32 cellular contexts compared by ENCODE assay signal in genomic region chr4:165805406-165805805, GRCh38.
"Had no signal": no experiment of that assay in that cellular context is flagged by ENCODE, and none has a peak within 500 bp of the region (broad histone marks: within the 10 kb centered on the region; RNA-seq: fewer than 3 reads in every experiment).

No MANE protein-coding gene starts in this region.

- H3K27me3 ChIP-seq: adrenal gland, body of pancreas, colonic mucosa, esophagus muscularis mucosa, foreskin keratinocyte, gastroesophageal sphincter, heart right ventricle had no signal

- H3K4me1 Mint-ChIP-seq: activated CD4-positive, alpha-beta T cell treated with anti-CD3 and anti-CD28 coated beads for 36 hours; activated CD4-positive, alpha-beta T cell treated with anti-CD3 and anti-CD28 coated beads, Interleukin-2, amount 10 ng/mL, durations not matched to agents 24 days and 14 days; activated CD8-positive, alpha-beta memory T cell treated with anti-CD3 and anti-CD28 coated beads, Interleukin-2, amount 10 ng/mL, durations not matched to agents 7 days and 5 days; activated naive CD4-positive, alpha-beta T cell treated with anti-CD3 and anti-CD28 coated beads, Interleukin-2, amount 50 U/mL, for 24 hours; activated naive CD8-positive, alpha-beta T cell treated with anti-CD3 and anti-CD28 coated beads for 36 hours; activated naive CD8-positive, alpha-beta T cell treated with anti-CD3 and anti-CD28 coated beads, Interleukin-2, amount 50 U/mL, for 24 hours; endodermal cell had no signal

- H3K9me3 Mint-ChIP-seq: activated CD4-positive, alpha-beta memory T cell treated with anti-CD3 and anti-CD28 coated beads for 36 hours; activated CD4-positive, alpha-beta T cell treated with anti-CD3 and anti-CD28 coated beads, Interleukin-2, amount 10 ng/mL, durations not matched to agents 24 days and 14 days; activated naive CD4-positive, alpha-beta T cell treated with anti-CD3 and anti-CD28 coated beads for 36 hours; activated naive CD8-positive, alpha-beta T cell treated with anti-CD3 and anti-CD28 coated beads for 36 hours; activated T-helper 1 cell treated with anti-CD3 and anti-CD28 coated beads, Interleukin-12 subunit alpha, Interleukin-12 subunit beta, Interleukin-2, Interleukin-4 antibody, amounts not matched to agents 30 ng/mL and 10 ng/mL and 1 ng/mL, durations not matched to agents 14 hours and 24 hours and 36 hours; activated T-helper 2 cell treated with anti-CD3 and anti-CD28 coated beads, Interferon-gamma antibody, Interleukin-2, Interleukin-4, amounts not matched to agents 10 μg/mL and 5 μg/mL and 100 μg/mL, durations not matched to agents 14 hours and 24 hours and 36 hours; endodermal cell had no signal

- H3K27ac ChIP-seq: adrenal gland, body of pancreas, colonic mucosa, esophagus muscularis mucosa, foreskin keratinocyte, gastroesophageal sphincter, heart right ventricle had no signal

- H3K4me3 Mint-ChIP-seq: activated CD4-positive, alpha-beta memory T cell treated with anti-CD3 and anti-CD28 coated beads for 36 hours; activated CD4-positive, alpha-beta T cell treated with anti-CD3 and anti-CD28 coated beads for 36 hours; activated CD4-positive, alpha-beta T cell treated with anti-CD3 and anti-CD28 coated beads, Interleukin-2, amount 10 ng/mL, durations not matched to agents 24 days and 14 days; activated CD8-positive, alpha-beta memory T cell treated with anti-CD3 and anti-CD28 coated beads, Interleukin-2, amount 10 ng/mL, durations not matched to agents 7 days and 5 days; activated CD8-positive, alpha-beta T cell treated with anti-CD3 and anti-CD28 coated beads, Interleukin-2, amount 10 ng/mL, durations not matched to agents 7 days and 5 days; activated naive CD4-positive, alpha-beta T cell treated with anti-CD3 and anti-CD28 coated beads for 36 hours; activated naive CD4-positive, alpha-beta T cell treated with anti-CD3 and anti-CD28 coated beads, Interleukin-2, amount 50 U/mL, for 24 hours; activated naive CD8-positive, alpha-beta T cell treated with anti-CD3 and anti-CD28 coated beads for 36 hours; activated naive CD8-positive, alpha-beta T cell treated with anti-CD3 and anti-CD28 coated beads, Interleukin-2, amount 50 U/mL, for 24 hours; activated T-helper 1 cell treated with anti-CD3 and anti-CD28 coated beads, Interleukin-12 subunit alpha, Interleukin-12 subunit beta, Interleukin-2, Interleukin-4 antibody, amounts not matched to agents 30 ng/mL and 10 ng/mL and 1 ng/mL, durations not matched to agents 14 hours and 24 hours and 36 hours; endodermal cell had no signal

- H3K27me3 Mint-ChIP-seq: activated CD4-positive, alpha-beta memory T cell treated with anti-CD3 and anti-CD28 coated beads for 36 hours; activated CD4-positive, alpha-beta T cell treated with anti-CD3 and anti-CD28 coated beads for 36 hours; activated CD4-positive, alpha-beta T cell treated with anti-CD3 and anti-CD28 coated beads, Interleukin-2, amount 10 ng/mL, durations not matched to agents 24 days and 14 days; activated CD8-positive, alpha-beta memory T cell treated with anti-CD3 and anti-CD28 coated beads, Interleukin-2, amount 10 ng/mL, durations not matched to agents 7 days and 5 days; activated naive CD4-positive, alpha-beta T cell treated with anti-CD3 and anti-CD28 coated beads, Interleukin-2, amount 50 U/mL, for 24 hours; activated naive CD8-positive, alpha-beta T cell treated with anti-CD3 and anti-CD28 coated beads for 36 hours; activated naive CD8-positive, alpha-beta T cell treated with anti-CD3 and anti-CD28 coated beads, Interleukin-2, amount 50 U/mL, for 24 hours had no signal

- H3K9me3 ChIP-seq: adrenal gland, body of pancreas, colonic mucosa, esophagus muscularis mucosa, gastroesophageal sphincter, heart right ventricle had no signal

- H3K36me3 ChIP-seq: adrenal gland, colonic mucosa, esophagus muscularis mucosa, gastroesophageal sphincter, heart right ventricle had no signal

- DNase-seq: activated CD4-positive, alpha-beta memory T cell treated with anti-CD3 and anti-CD28 coated beads for 36 hours; activated CD4-positive, alpha-beta T cell treated with anti-CD3 and anti-CD28 coated beads for 36 hours; activated CD4-positive, alpha-beta T cell treated with anti-CD3 and anti-CD28 coated beads, Interleukin-2, amount 10 ng/mL, durations not matched to agents 24 days and 14 days; activated CD4-positive, CD25-positive, alpha-beta regulatory T cell; activated CD4-positive, CD25-positive, alpha-beta regulatory T cell treated with anti-CD3 and anti-CD28 coated beads, Interleukin-2, amount 50 U/mL, for 72 hours; activated CD8-positive, alpha-beta memory T cell treated with anti-CD3 and anti-CD28 coated beads, Interleukin-2, amount 10 ng/mL, durations not matched to agents 7 days and 5 days; activated CD8-positive, alpha-beta memory T cell treated with anti-CD3 and anti-CD28 coated beads, Interleukin-2, amount 50 U/mL, for 4 hours; activated CD8-positive, alpha-beta T cell treated with anti-CD3 and anti-CD28 coated beads, Interleukin-2, amount 10 ng/mL, durations not matched to agents 7 days and 5 days; activated effector memory CD4-positive, alpha-beta T cell treated with anti-CD3 and anti-CD28 coated beads, Interleukin-2, amount 50 U/mL, for 16 hours; activated naive CD4-positive, alpha-beta T cell treated with anti-CD3 and anti-CD28 coated beads for 36 hours; activated naive CD8-positive, alpha-beta T cell treated with anti-CD3 and anti-CD28 coated beads for 36 hours; activated naive CD8-positive, alpha-beta T cell treated with anti-CD3 and anti-CD28 coated beads, Interleukin-2, amount 50 U/mL, for 24 hours; activated T-cell treated with anti-CD3 and anti-CD28 coated beads, Interleukin-2, amount 50 U/mL, for 1 hour; activated T-cell treated with anti-CD3 and anti-CD28 coated beads, Interleukin-2, amount 50 U/mL, for 48 hours; adrenal gland; amygdala; aorta; body of pancreas; caudate nucleus; colonic mucosa; effector memory CD4-positive, alpha-beta T cell; endodermal cell; erythroblast; foreskin keratinocyte; heart right ventricle; hippocampal formation; T-helper 2 cell had no signal

- H3K4me3 ChIP-seq: adrenal gland, body of pancreas, colonic mucosa, esophagus muscularis mucosa, gastroesophageal sphincter, heart right ventricle had no signal

- ATAC-seq: activated CD4-positive, alpha-beta T cell treated with anti-CD3 and anti-CD28 coated beads for 36 hours; activated CD8-positive, alpha-beta memory T cell treated with anti-CD3 and anti-CD28 coated beads, Interleukin-2, amount 10 ng/mL, durations not matched to agents 7 days and 5 days; activated CD8-positive, alpha-beta T cell treated with anti-CD3 and anti-CD28 coated beads, Interleukin-2, amount 10 ng/mL, durations not matched to agents 7 days and 5 days; activated naive CD8-positive, alpha-beta T cell treated with anti-CD3 and anti-CD28 coated beads, Interleukin-2, amount 50 U/mL, for 24 hours; body of pancreas; foreskin keratinocyte; gastroesophageal sphincter; heart right ventricle had no signal

- H3K27ac Mint-ChIP-seq: activated CD4-positive, alpha-beta memory T cell treated with anti-CD3 and anti-CD28 coated beads for 36 hours; activated CD4-positive, alpha-beta T cell treated with anti-CD3 and anti-CD28 coated beads for 36 hours; activated CD4-positive, alpha-beta T cell treated with anti-CD3 and anti-CD28 coated beads, Interleukin-2, amount 10 ng/mL, durations not matched to agents 24 days and 14 days; activated CD8-positive, alpha-beta memory T cell treated with anti-CD3 and anti-CD28 coated beads, Interleukin-2, amount 10 ng/mL, durations not matched to agents 7 days and 5 days; activated CD8-positive, alpha-beta T cell treated with anti-CD3 and anti-CD28 coated beads, Interleukin-2, amount 10 ng/mL, durations not matched to agents 7 days and 5 days; activated naive CD4-positive, alpha-beta T cell treated with anti-CD3 and anti-CD28 coated beads for 36 hours; activated naive CD4-positive, alpha-beta T cell treated with anti-CD3 and anti-CD28 coated beads, Interleukin-2, amount 50 U/mL, for 24 hours; activated naive CD8-positive, alpha-beta T cell treated with anti-CD3 and anti-CD28 coated beads for 36 hours; activated naive CD8-positive, alpha-beta T cell treated with anti-CD3 and anti-CD28 coated beads, Interleukin-2, amount 50 U/mL, for 24 hours; activated T-helper 1 cell treated with anti-CD3 and anti-CD28 coated beads, Interleukin-12 subunit alpha, Interleukin-12 subunit beta, Interleukin-2, Interleukin-4 antibody, amounts not matched to agents 30 ng/mL and 10 ng/mL and 1 ng/mL, durations not matched to agents 14 hours and 24 hours and 36 hours; activated T-helper 2 cell treated with anti-CD3 and anti-CD28 coated beads, Interferon-gamma antibody, Interleukin-2, Interleukin-4, amounts not matched to agents 10 μg/mL and 5 μg/mL and 100 μg/mL, durations not matched to agents 14 hours and 24 hours and 36 hours; endodermal cell had no signal

- H3K4me1 ChIP-seq: adrenal gland, body of pancreas, colonic mucosa, foreskin keratinocyte, heart right ventricle had no signal

- H3K36me3 Mint-ChIP-seq: activated CD4-positive, alpha-beta memory T cell treated with anti-CD3 and anti-CD28 coated beads for 36 hours; activated CD8-positive, alpha-beta memory T cell treated with anti-CD3 and anti-CD28 coated beads, Interleukin-2, amount 10 ng/mL, durations not matched to agents 7 days and 5 days; activated naive CD4-positive, alpha-beta T cell treated with anti-CD3 and anti-CD28 coated beads, Interleukin-2, amount 50 U/mL, for 24 hours; activated naive CD8-positive, alpha-beta T cell treated with anti-CD3 and anti-CD28 coated beads for 36 hours had no signal
